ENCODE assay signal across 20 cellular contexts in genomic region chr17:52233632-52234031, GRCh38.
A peak's percentile ranks its signal among the peaks of the same experiment; 100 is the strongest.
DNase-seq lines count a peak whose midpoint lies in the region; ATAC-seq, FAIRE-seq and TF ChIP-seq lines count a peak whose summit lies in the region.
"Had no signal": no experiment of that assay in that cellular context is flagged by ENCODE, and none has a peak within 500 bp of the region (broad histone marks: within the 10 kb centered on the region; RNA-seq: fewer than 3 reads in every experiment).

No MANE protein-coding gene starts in this region.

- H3K9me3 Mint-ChIP-seq in astrocyte (ENCODE audit: unreplicated experiment) = no peaks in the 10 kb centered on the region
- no peaks in the 10 kb centered on the region for H3K9me3 Mint-ChIP-seq in activated T-helper 1 cell treated with anti-CD3 and anti-CD28 coated beads, Interleukin-12 subunit alpha, Interleukin-12 subunit beta, Interleukin-2, Interleukin-4 antibody, amounts not matched to agents 30 ng/mL and 10 ng/mL and 1 ng/mL, durations not matched to agents 14 hours and 24 hours and 36 hours
- H3K9me3 Mint-ChIP-seq: H9 had no signal

- H2AFZ ChIP-seq in mammary epithelial cell (ENCODE audit: low read depth, low read length) (no peak overlapping the region), astrocyte (ENCODE audit: low read depth, low read length) (no peak overlapping the region)

- H3K4me1 Mint-ChIP-seq in astrocyte (ENCODE audit: low read depth, unreplicated experiment) = peaks cover 41% of the 10 kb centered on the region
- no peaks in the 10 kb centered on the region for H3K4me1 Mint-ChIP-seq in activated T-helper 1 cell treated with anti-CD3 and anti-CD28 coated beads, Interleukin-12 subunit alpha, Interleukin-12 subunit beta, Interleukin-2, Interleukin-4 antibody, amounts not matched to agents 30 ng/mL and 10 ng/mL and 1 ng/mL, durations not matched to agents 14 hours and 24 hours and 36 hours (ENCODE audit: low read depth)
- H3K4me1 Mint-ChIP-seq: CD4-positive, CD25-positive, alpha-beta regulatory T cell; CD8-positive, alpha-beta memory T cell had no signal

- TF ChIP-seq CTCF in mammary epithelial cell (conservative IDR thresholded peaks at IDR 0.05 in 1 of 2, IDR thresholded peaks at IDR 0.05 in 1 of 2; ENCODE audit: extremely low read depth in 1 of 2, insufficient read depth in 1 of 2, low read depth in 1 of 2, low read length in 2 of 2) = no peak
- TF ChIP-seq CTCF in breast epithelium (IDR thresholded peaks at IDR 0.05) = no peak
- TF ChIP-seq CTCF in astrocyte (IDR thresholded peaks at IDR 0.05; ENCODE audit: insufficient read depth, low read depth, low read length) = no peak
- no peak for TF ChIP-seq CTCF in thyroid gland (IDR thresholded peaks at IDR 0.05)
- TF ChIP-seq CTCF in brain microvascular endothelial cell (IDR thresholded peaks at IDR 0.05; ENCODE audit: low read depth, low read length, missing control alignments) = no peak
- TF ChIP-seq CTCF in mucosa of descending colon (IDR thresholded peaks at IDR 0.05) = no peak

- peak overlapping the region; percentile 83 for H3K27ac Mint-ChIP-seq in astrocyte (ENCODE audit: unreplicated experiment)
- no peak overlapping the region for H3K27ac Mint-ChIP-seq in activated T-helper 1 cell treated with anti-CD3 and anti-CD28 coated beads, Interleukin-12 subunit alpha, Interleukin-12 subunit beta, Interleukin-2, Interleukin-4 antibody, amounts not matched to agents 30 ng/mL and 10 ng/mL and 1 ng/mL, durations not matched to agents 14 hours and 24 hours and 36 hours
- H3K27ac Mint-ChIP-seq: CD4-positive, CD25-positive, alpha-beta regulatory T cell; H9 had no signal

- DNase-seq in mammary epithelial cell (no peak), breast epithelium (ENCODE audit: low spot score in 2 of 2) (no peak), astrocyte (ENCODE audit: low read depth) (no peak), left lobe of liver (ENCODE audit: low spot score) (peak; percentile 51), thyroid gland (peak; percentile 20 to 45), brain microvascular endothelial cell (no peak), mucosa of descending colon (no peak)
- DNase-seq in activated T-helper 1 cell treated with anti-CD3 and anti-CD28 coated beads, Interleukin-12 subunit alpha, Interleukin-12 subunit beta, Interleukin-2, Interleukin-4 antibody, amounts not matched to agents 30 ng/mL and 10 ng/mL and 1 ng/mL, durations not matched to agents 14 hours and 24 hours and 36 hours (ENCODE audit: low spot score) = no peak
- DNase-seq: BE2C; C1 segment of cervical spinal cord; CD4-positive, CD25-positive, alpha-beta regulatory T cell; CD8-positive, alpha-beta memory T cell; COR-L47; DMS 273 treated with DMSO at 0.1 percent for 48 hours; DMS53; DND-41; EL; H9 had no signal

- intact Hi-C loops in mammary epithelial cell (cut with micrococcal nuclease) (loop anchor here (5.0 kb wide), 1 partner anchor 76 kb away; the partner anchor contains the start of gene CA10), breast epithelium (cut with DNase I; ENCODE audit: low total_unique reads) (loop anchor here (10.0 kb wide), 1 partner anchor 1001 kb away; no protein-coding TSS in a partner anchor), thyroid gland (cut with DNase I) (no loop called here), mucosa of descending colon (cut with DNase I, micrococcal nuclease) (no loop called here)
- intact Hi-C loops in activated T-helper 1 cell treated with anti-CD3 and anti-CD28 coated beads, Interleukin-12 subunit alpha, Interleukin-12 subunit beta, Interleukin-2, Interleukin-4 antibody, amounts not matched to agents 30 ng/mL and 10 ng/mL and 1 ng/mL, durations not matched to agents 14 hours and 24 hours and 36 hours (cut with micrococcal nuclease) = no loop called here

- dilution Hi-C loops in mammary epithelial cell (cut with HindIII; ENCODE audit: low sequenced_read_pairs) = no loop called here

- WGBS in mammary epithelial cell (ENCODE audit: low coverage, missing lambda C conversion rate) = 65% methylated on average over 1 of the region's 1 CpG
- WGBS in thyroid gland, 2 donors = 42% methylated on average over 1 of the region's 1 CpG

- H3K36me3 Mint-ChIP-seq in astrocyte (ENCODE audit: low read depth, unreplicated experiment) = no peaks in the 10 kb centered on the region
- no peaks in the 10 kb centered on the region for H3K36me3 Mint-ChIP-seq in activated T-helper 1 cell treated with anti-CD3 and anti-CD28 coated beads, Interleukin-12 subunit alpha, Interleukin-12 subunit beta, Interleukin-2, Interleukin-4 antibody, amounts not matched to agents 30 ng/mL and 10 ng/mL and 1 ng/mL, durations not matched to agents 14 hours and 24 hours and 36 hours (ENCODE audit: low read depth)
- H3K36me3 Mint-ChIP-seq: CD4-positive, CD25-positive, alpha-beta regulatory T cell; CD8-positive, alpha-beta memory T cell had no signal

- H3K36me3 ChIP-seq in mammary epithelial cell (ENCODE audit: insufficient read depth, low read length) (no peaks in the 10 kb centered on the region), breast epithelium (no peaks in the 10 kb centered on the region), astrocyte (ENCODE audit: insufficient read depth, low read length) (no peaks in the 10 kb centered on the region), thyroid gland (no peaks in the 10 kb centered on the region), brain microvascular endothelial cell (replicated peaks) (no peaks in the 10 kb centered on the region), mucosa of descending colon (ENCODE audit: low read depth) (no peaks in the 10 kb centered on the region)
- H3K36me3 ChIP-seq: BE2C had no signal

- in situ Hi-C loops in mammary epithelial cell (cut with MboI; ENCODE audit: low sequenced_read_pairs in 2 of 2) (no loop called here), brain microvascular endothelial cell (cut with HindIII; ENCODE audit: low pct_ligation_motif_present, low sequenced_read_pairs) (no loop called here)

- H3K4me3 Mint-ChIP-seq in astrocyte (ENCODE audit: unreplicated experiment) = peak overlapping the region; percentile 17
- H3K4me3 Mint-ChIP-seq in activated T-helper 1 cell treated with anti-CD3 and anti-CD28 coated beads, Interleukin-12 subunit alpha, Interleukin-12 subunit beta, Interleukin-2, Interleukin-4 antibody, amounts not matched to agents 30 ng/mL and 10 ng/mL and 1 ng/mL, durations not matched to agents 14 hours and 24 hours and 36 hours = no peak overlapping the region
- H3K4me3 Mint-ChIP-seq: CD4-positive, CD25-positive, alpha-beta regulatory T cell; CD8-positive, alpha-beta memory T cell; H9 had no signal

- H3K27ac ChIP-seq in mammary epithelial cell (ENCODE audit: insufficient read depth, low read depth, low read length) (peak overlapping the region; percentile 57), breast epithelium (no peak overlapping the region), astrocyte (ENCODE audit: low read depth, low read length) (no peak overlapping the region), thyroid gland (peak overlapping the region in 2 of 3 donors; percentile 32 to 49), brain microvascular endothelial cell (no peak overlapping the region)

- no peak for FAIRE-seq in astrocyte (lab: Jason Lieb, UNC)
- FAIRE-seq: GM12878, H1 had no signal

- CTCF ChIA-PET in mammary epithelial cell (lab: Charles Lee; ENCODE audit: low non-redundant PET) = no interaction called here

- H3K4me3 ChIP-seq in mammary epithelial cell (replicated peaks in 1 of 3; ENCODE audit: insufficient read depth in 1 of 3, low read depth in 2 of 3, low read length in 3 of 3) (no peak overlapping the region), breast epithelium (no peak overlapping the region), astrocyte (ENCODE audit: insufficient read depth, low read depth, low read length) (no peak overlapping the region), thyroid gland (replicated peaks in 1 of 3) (no peak overlapping the region), brain microvascular endothelial cell (ENCODE audit: low read depth, low read length) (no peak overlapping the region), mucosa of descending colon (no peak overlapping the region)
- H3K4me3 ChIP-seq: GM12878 had no signal

- ATAC-seq in left lobe of liver (peak; percentile 80), mucosa of descending colon (no peak)
- ATAC-seq: GM12878 had no signal

- H3K9me3 ChIP-seq in mammary epithelial cell (replicated peaks; ENCODE audit: insufficient read depth, low read length) (no peaks in the 10 kb centered on the region), breast epithelium (no peaks in the 10 kb centered on the region), astrocyte (ENCODE audit: insufficient read depth, low read depth, low read length) (no peaks in the 10 kb centered on the region), thyroid gland (no peaks in the 10 kb centered on the region), mucosa of descending colon (no peaks in the 10 kb centered on the region)
- H3K9me3 ChIP-seq: BE2C had no signal

- no peaks in the 10 kb centered on the region for H3K27me3 ChIP-seq in mammary epithelial cell (ENCODE audit: insufficient read depth, low read length)
- H3K27me3 ChIP-seq in breast epithelium = no peaks in the 10 kb centered on the region
- H3K27me3 ChIP-seq in astrocyte (ENCODE audit: insufficient read depth, low read length) = no peaks in the 10 kb centered on the region
- H3K27me3 ChIP-seq in thyroid gland = no peaks in the 10 kb centered on the region
- no peaks in the 10 kb centered on the region for H3K27me3 ChIP-seq in brain microvascular endothelial cell (replicated peaks)
- H3K27me3 ChIP-seq: BE2C had no signal

- H4K20me1 ChIP-seq in mammary epithelial cell (ENCODE audit: insufficient read depth, low read length) = no peaks in the 10 kb centered on the region
- no peaks in the 10 kb centered on the region for H4K20me1 ChIP-seq in astrocyte (ENCODE audit: insufficient read depth, low read length)

- BruUV-seq in mammary epithelial cell (replicated peaks; lab: Mats Ljungman, UMichigan) = no TSS peak

- H3K4me2 ChIP-seq in mammary epithelial cell (ENCODE audit: insufficient read depth, low read depth, low read length) = peak overlapping the region; percentile 51
- no peak overlapping the region for H3K4me2 ChIP-seq in astrocyte (ENCODE audit: low read length)

- peaks cover 43% of the 10 kb centered on the region for H3K4me1 ChIP-seq in mammary epithelial cell (ENCODE audit: insufficient read depth, low read length)
- H3K4me1 ChIP-seq in breast epithelium = no peaks in the 10 kb centered on the region
- H3K4me1 ChIP-seq in astrocyte (ENCODE audit: insufficient read depth, low read length) = peaks cover 4% of the 10 kb centered on the region
- H3K4me1 ChIP-seq in thyroid gland = peaks cover 0 to 7% of the 10 kb centered on the region in 2 donors
- no peaks in the 10 kb centered on the region for H3K4me1 ChIP-seq in mucosa of descending colon (ENCODE audit: low read depth)

- H3K79me2 ChIP-seq in mammary epithelial cell (ENCODE audit: insufficient read depth, low read length) (no peaks in the 10 kb centered on the region), astrocyte (ENCODE audit: insufficient read depth, low read length) (no peaks in the 10 kb centered on the region)

- H3K9ac ChIP-seq in mammary epithelial cell (ENCODE audit: insufficient read depth, low read length) = no peak overlapping the region
- no peak overlapping the region for H3K9ac ChIP-seq in astrocyte (ENCODE audit: low read length)

- TF ChIP-seq POLR2A in breast epithelium (IDR thresholded peaks at IDR 0.05) = no peak
- TF ChIP-seq POLR2A in thyroid gland (IDR thresholded peaks at IDR 0.05) = no peak

- no peaks in the 10 kb centered on the region for H3K27me3 Mint-ChIP-seq in astrocyte (ENCODE audit: low read depth, unreplicated experiment)
- H3K27me3 Mint-ChIP-seq in activated T-helper 1 cell treated with anti-CD3 and anti-CD28 coated beads, Interleukin-12 subunit alpha, Interleukin-12 subunit beta, Interleukin-2, Interleukin-4 antibody, amounts not matched to agents 30 ng/mL and 10 ng/mL and 1 ng/mL, durations not matched to agents 14 hours and 24 hours and 36 hours (ENCODE audit: insufficient read depth) = no peaks in the 10 kb centered on the region
- H3K27me3 Mint-ChIP-seq: CD4-positive, CD25-positive, alpha-beta regulatory T cell; CD8-positive, alpha-beta memory T cell had no signal

Comparison
In these comparisons a context has a peak if more than half of its experiments do, and no peak if none do; other contexts are left out.
1. H3K27ac ChIP-seq: peak in mammary epithelial cell (single experiment) and thyroid gland (2 of 3); none in breast epithelium (0 of 2), astrocyte (single experiment) and brain microvascular endothelial cell (single experiment).
2. DNase-seq: peak in left lobe of liver (single experiment) and thyroid gland (2 of 2); none in mammary epithelial cell (single experiment), breast epithelium (0 of 2), astrocyte (single experiment), brain microvascular endothelial cell (single experiment), mucosa of descending colon (0 of 3) and activated T-helper 1 cell treated with anti-CD3 and anti-CD28 coated beads, Interleukin-12 subunit alpha, Interleukin-12 subunit beta, Interleukin-2, Interleukin-4 antibody, amounts not matched to agents 30 ng/mL and 10 ng/mL and 1 ng/mL, durations not matched to agents 14 hours and 24 hours and 36 hours (single experiment).
3. intact Hi-C loops: an anchor here in mammary epithelial cell (5.0 kb wide) and breast epithelium (10.0 kb wide); none called in thyroid gland, mucosa of descending colon and activated T-helper 1 cell treated with anti-CD3 and anti-CD28 coated beads, Interleukin-12 subunit alpha, Interleukin-12 subunit beta, Interleukin-2, Interleukin-4 antibody, amounts not matched to agents 30 ng/mL and 10 ng/mL and 1 ng/mL, durations not matched to agents 14 hours and 24 hours and 36 hours.